ENCODE assay signal across 12 cellular contexts in genomic region chr2:106956879-106957278, GRCh38.
DNase-seq lines count a peak whose midpoint lies in the region; ATAC-seq and TF ChIP-seq lines count a peak whose summit lies in the region.
"Had no signal": no experiment of that assay in that cellular context is flagged by ENCODE, and none has a peak within 500 bp of the region (broad histone marks: within the 10 kb centered on the region; RNA-seq: fewer than 3 reads in every experiment).

No MANE protein-coding gene starts in this region.

- no peak overlapping the region for H4K12ac ChIP-seq in trophoblast cell (ENCODE audit: low read depth, low read length)

- H3K9me3 ChIP-seq in SK-N-MC (ENCODE audit: low read depth, low read length) (no peaks in the 10 kb centered on the region), trophoblast cell (ENCODE audit: insufficient read depth, low read depth, low read length) (no peaks in the 10 kb centered on the region), mammary epithelial cell (replicated peaks; ENCODE audit: insufficient read depth, low read length) (peaks cover 13% of the 10 kb centered on the region)

- no peak overlapping the region for H4K91ac ChIP-seq in trophoblast cell (ENCODE audit: low read depth, low read length)

- H2AFZ ChIP-seq in trophoblast cell (ENCODE audit: insufficient read depth, low read length, poor library complexity) (no peak overlapping the region), mammary epithelial cell (ENCODE audit: low read depth, low read length) (no peak overlapping the region)

- no peaks in the 10 kb centered on the region for H4K20me1 ChIP-seq in mammary epithelial cell (ENCODE audit: insufficient read depth, low read length)

- no peak overlapping the region for H3K4ac ChIP-seq in trophoblast cell (ENCODE audit: low read depth, low read length)

- BruUV-seq in mammary epithelial cell (replicated peaks; lab: Mats Ljungman, UMichigan) = no TSS peak

- H3K4me1 ChIP-seq in trophoblast cell (ENCODE audit: control insufficient read depth in 1 of 2, insufficient read depth in 2 of 2, low read length in 2 of 2) (peaks cover 6% of the 10 kb centered on the region in 2 experiments), mammary epithelial cell (ENCODE audit: insufficient read depth, low read length) (no peaks in the 10 kb centered on the region)

- H3K18ac ChIP-seq in trophoblast cell (ENCODE audit: low read length) = no peak overlapping the region

- peaks cover 15% of the 10 kb centered on the region for H3K79me1 ChIP-seq in trophoblast cell (ENCODE audit: low read length)

- in situ Hi-C loops in G401 (cut with HindIII; ENCODE audit: low sequenced_read_pairs) (no loop called here), mammary epithelial cell (cut with MboI; ENCODE audit: low sequenced_read_pairs in 2 of 2) (no loop called here)

- no peak for TF ChIP-seq CTCF in fibroblast of the aortic adventitia (IDR thresholded peaks at IDR 0.05; ENCODE audit: insufficient read depth, low read length)
- no peak for TF ChIP-seq CTCF in mammary epithelial cell (conservative IDR thresholded peaks at IDR 0.05 in 1 of 2, IDR thresholded peaks at IDR 0.05 in 1 of 2; ENCODE audit: extremely low read depth in 1 of 2, insufficient read depth in 1 of 2, low read depth in 1 of 2, low read length in 2 of 2)

- intact Hi-C loops in mammary epithelial cell (cut with micrococcal nuclease) = no loop called here

- H2AK5ac ChIP-seq in trophoblast cell (ENCODE audit: low read length) = no peak overlapping the region

- ATAC-seq in HG03025 (IDR thresholded peaks at IDR 0.05; ENCODE audit: low FRiP score, unreplicated experiment) (no peak), HG02798 (IDR thresholded peaks at IDR 0.05; ENCODE audit: poor library complexity, unreplicated experiment) (no peak)
- ATAC-seq: Panc1 had no signal

- no peak overlapping the region for H2BK120ac ChIP-seq in trophoblast cell (ENCODE audit: insufficient read depth, low read length, poor library complexity)

- CTCF ChIA-PET in mammary epithelial cell (lab: Charles Lee; ENCODE audit: low non-redundant PET) = no interaction called here

- H4K8ac ChIP-seq in trophoblast cell (ENCODE audit: low read depth, low read length) = no peak overlapping the region

- H3K14ac ChIP-seq in trophoblast cell (ENCODE audit: low read length) = no peak overlapping the region

- no peak overlapping the region for H2BK12ac ChIP-seq in trophoblast cell (ENCODE audit: low read length)

- H3K27ac ChIP-seq in SK-N-MC = peak overlapping the region; percentile 83; the same call in 1 of the 2 replicates
- peak overlapping the region; percentile 39 for H3K27ac ChIP-seq in trophoblast cell (ENCODE audit: low read depth, low read length)
- no peak overlapping the region for H3K27ac ChIP-seq in mammary epithelial cell (ENCODE audit: insufficient read depth, low read depth, low read length)
- H3K27ac ChIP-seq: VCaP had no signal

- H3K23ac ChIP-seq in trophoblast cell (ENCODE audit: low read length) = no peak overlapping the region

- H3K4me2 ChIP-seq in trophoblast cell (ENCODE audit: low read length) (no peak overlapping the region), mammary epithelial cell (ENCODE audit: insufficient read depth, low read depth, low read length) (no peak overlapping the region)

- H3K4me3 ChIP-seq in SK-N-MC (peak overlapping the region; percentile 74), fibroblast of the aortic adventitia (ENCODE audit: low read depth, low read length) (no peak overlapping the region), trophoblast cell (ENCODE audit: low read depth, low read length) (no peak overlapping the region), mammary epithelial cell (replicated peaks in 1 of 3; ENCODE audit: insufficient read depth in 1 of 3, low read depth in 2 of 3, low read length in 3 of 3) (no peak overlapping the region)

- dilution Hi-C loops in mammary epithelial cell (cut with HindIII; ENCODE audit: low sequenced_read_pairs) = loop anchor here (5.0 kb wide), 1 partner anchor 40 kb away; no protein-coding TSS in a partner anchor

- H3K79me2 ChIP-seq in trophoblast cell (ENCODE audit: control insufficient read depth, insufficient read depth, low read length, poor library complexity) = no peaks in the 10 kb centered on the region
- no peaks in the 10 kb centered on the region for H3K79me2 ChIP-seq in mammary epithelial cell (ENCODE audit: insufficient read depth, low read length)

- H3K27me3 ChIP-seq in trophoblast cell (ENCODE audit: insufficient read depth, low read length) (no peaks in the 10 kb centered on the region), mammary epithelial cell (ENCODE audit: insufficient read depth, low read length) (no peaks in the 10 kb centered on the region)

- H3K36me3 ChIP-seq in SK-N-MC (ENCODE audit: insufficient read depth, low read length) (no peaks in the 10 kb centered on the region; the same call in 1 of the 2 replicates), trophoblast cell (ENCODE audit: control insufficient read depth in 1 of 2, insufficient read depth in 2 of 2, low read length in 2 of 2) (no peaks in the 10 kb centered on the region), mammary epithelial cell (ENCODE audit: insufficient read depth, low read length) (no peaks in the 10 kb centered on the region)

- H3K9ac ChIP-seq in SK-N-MC (ENCODE audit: insufficient read length) (no peak overlapping the region), trophoblast cell (ENCODE audit: low read length) (no peak overlapping the region), mammary epithelial cell (ENCODE audit: insufficient read depth, low read length) (no peak overlapping the region)

- no CpG with 5 or more reads among the region's 3 CpGs for WGBS in trophoblast cell (ENCODE audit: extremely low coverage, insufficient coverage, insufficient read length)
- WGBS in mammary epithelial cell (ENCODE audit: low coverage, missing lambda C conversion rate) = 13% methylated on average over 3 of the region's 3 CpGs

- no peak overlapping the region for H2BK5ac ChIP-seq in trophoblast cell (ENCODE audit: low read depth, low read length, poor library complexity)

- DNase-seq in G401 (ENCODE audit: low spot score) (peak; percentile 39), SK-N-MC (ENCODE audit: low read depth, low spot score) (peak; percentile 97), fibroblast of the aortic adventitia (ENCODE audit: low read depth) (peak; percentile 95), trophoblast cell (peak in 1 of 2 donors; percentile 22), NCI-H2171 treated with DMSO at 0.1 percent for 48 hours (lab: John Stamatoyannopoulos, UW) (no peak), mammary epithelial cell (no peak)
- DNase-seq: NCI-H1694 treated with DMSO at 0.1 percent for 48 hours; stimulated activated CD4-positive, alpha-beta T cell treated with anti-CD3 and anti-CD28 coated beads, Interleukin-4, amount 100 ng/mL, for 4 hours had no signal

Comparison
In these comparisons a context has a peak if more than half of its experiments do, and no peak if none do; other contexts are left out.
1. DNase-seq: peak in G401 (single experiment), SK-N-MC (single experiment) and fibroblast of the aortic adventitia (single experiment); none in NCI-H2171 treated with DMSO at 0.1 percent for 48 hours (single experiment) and mammary epithelial cell (single experiment).